In genomic region chr19:30064776-30065494, GRCh38 we compare ENCODE assay signal across 22 cellular contexts.
DNase-seq lines count a peak whose midpoint lies in the region; TF ChIP-seq lines count a peak whose summit lies in the region.
"Had no signal": no experiment of that assay in that cellular context is flagged by ENCODE, and none has a peak within 500 bp of the region (broad histone marks: within the 10 kb centered on the region; RNA-seq: fewer than 3 reads in every experiment).

No MANE protein-coding gene starts in this region.

- CTCF ChIA-PET in RWPE1 (lab: Yijun Ruan, JAX) = interaction anchor here (0.6 kb wide), 1 partner anchor 18 kb away, joined by 3 read pairs; no protein-coding TSS in a partner anchor

- H3K36me3 Mint-ChIP-seq in neural crest cell (ENCODE audit: low read depth) (no peaks in the 10 kb centered on the region), neural progenitor cell (no peaks in the 10 kb centered on the region)
- H3K36me3 Mint-ChIP-seq: activated naive CD4-positive, alpha-beta T cell treated with anti-CD3 and anti-CD28 coated beads, Interleukin-2, amount 50 U/mL, for 72 hours had no signal

- H3K9ac ChIP-seq in neural progenitor cell = no peak overlapping the region

- peaks cover 8% of the 10 kb centered on the region for H3F3A ChIP-seq in neural progenitor cell (ENCODE audit: low read depth)

- H3K27ac Mint-ChIP-seq in neural crest cell (ENCODE audit: unreplicated experiment) (peak overlapping the region; percentile 75), neural progenitor cell (no peak overlapping the region)
- H3K27ac Mint-ChIP-seq: activated CD4-positive, alpha-beta T cell treated with anti-CD3 and anti-CD28 coated beads, Interleukin-2, amount 10 ng/mL, durations not matched to agents 24 days and 14 days; activated naive CD4-positive, alpha-beta T cell treated with anti-CD3 and anti-CD28 coated beads, Interleukin-2, amount 50 U/mL, for 72 hours; activated T-helper 2 cell treated with anti-CD3 and anti-CD28 coated beads, Interferon-gamma antibody, Interleukin-2, Interleukin-4, amounts not matched to agents 10 μg/mL and 5 μg/mL and 100 μg/mL, durations not matched to agents 14 hours and 24 hours and 36 hours; memory B cell had no signal

- no peaks in the 10 kb centered on the region for H4K20me1 ChIP-seq in neural progenitor cell (ENCODE audit: low read depth)

- DNase-seq in 8988T = peak; percentile 18
- DNase-seq in D341Med (ENCODE audit: low spot score) = peak; percentile 33
- peak in 3 of 10 donors; percentile 9 to 27 (median 22) for DNase-seq in dorsolateral prefrontal cortex
- no peak for DNase-seq in neural crest cell (ENCODE audit: low read depth, low spot score)
- no peak for DNase-seq in activated naive CD4-positive, alpha-beta T cell treated with Interleukin-2 at 50 U/mL for 16 hours
- no peak for DNase-seq in RWPE1 (ENCODE audit: low spot score)
- DNase-seq in neural progenitor cell (ENCODE audit: low spot score) = no peak
- DNase-seq: activated CD4-positive, alpha-beta T cell treated with anti-CD3 and anti-CD28 coated beads, Interleukin-2, amount 10 ng/mL, durations not matched to agents 24 days and 14 days; Calu3; foreskin keratinocyte; KG1; NCI-H1436; occipital lobe; stimulated activated CD4-positive, alpha-beta T cell treated with anti-CD3 and anti-CD28 coated beads, Interleukin-1b, Interleukin-23, amount 100 ng/mL, for 48 hours; trophoblast cell had no signal

- no peaks in the 10 kb centered on the region for H3K79me2 ChIP-seq in neural progenitor cell (ENCODE audit: low read depth)

- H3K9me3 ChIP-seq in neural progenitor cell (ENCODE audit: low read depth) = no peaks in the 10 kb centered on the region
- H3K9me3 ChIP-seq: esophagus muscularis mucosa had no signal

- H3K36me3 ChIP-seq in neural progenitor cell = no peaks in the 10 kb centered on the region
- H3K36me3 ChIP-seq: esophagus muscularis mucosa had no signal

- intact Hi-C loops in dorsolateral prefrontal cortex (cut with DNase I) = no loop called here

- H2AFZ ChIP-seq in neural progenitor cell (replicated peaks) = no peak overlapping the region

- H3K27ac ChIP-seq in dorsolateral prefrontal cortex (peak overlapping the region in 16 of 59 donors; percentile 2 to 69 (median 44)), RWPE1 (no peak overlapping the region), neural progenitor cell (no peak overlapping the region)
- H3K27ac ChIP-seq: C4-2B, coronary artery, esophagus muscularis mucosa, foreskin keratinocyte, skin epidermis had no signal

- TF ChIP-seq CTCF in dorsolateral prefrontal cortex (IDR thresholded peaks at IDR 0.05 in 54 of 56, conservative IDR thresholded peaks at IDR 0.05 in 2 of 56; ENCODE audit: low read depth in 1 of 56, partially characterized antibody in 56 of 56) = no peak
- no peak for TF ChIP-seq CTCF in neural crest cell (conservative IDR thresholded peaks at IDR 0.05)
- TF ChIP-seq CTCF in RWPE1 (conservative IDR thresholded peaks at IDR 0.05; ENCODE audit: low read depth) = no peak
- TF ChIP-seq CTCF in neural progenitor cell (IDR thresholded peaks at IDR 0.05) = no peak

- H3K4me2 ChIP-seq in neural progenitor cell = no peak overlapping the region

- H3K4me3 ChIP-seq in dorsolateral prefrontal cortex = peak overlapping the region in 42 of 59 donors; percentile 1 to 49 (median 28)
- H3K4me3 ChIP-seq in neural progenitor cell = no peak overlapping the region
- H3K4me3 ChIP-seq: coronary artery, esophagus muscularis mucosa, skin epidermis had no signal

- POLR2A ChIA-PET in RWPE1 (lab: Yijun Ruan, JAX; ENCODE audit: low non-redundant PET) = no interaction called here

- H3K27me3 ChIP-seq in dorsolateral prefrontal cortex = peaks cover 0 to 3% (median 0%) of the 10 kb centered on the region in 45 donors
- no peaks in the 10 kb centered on the region for H3K27me3 ChIP-seq in neural progenitor cell
- H3K27me3 ChIP-seq: foreskin keratinocyte had no signal

- H3K4me3 Mint-ChIP-seq in neural crest cell (no peak overlapping the region), neural progenitor cell (no peak overlapping the region)
- H3K4me3 Mint-ChIP-seq: activated CD4-positive, alpha-beta T cell treated with anti-CD3 and anti-CD28 coated beads, Interleukin-2, amount 10 ng/mL, durations not matched to agents 24 days and 14 days; memory B cell had no signal

- no peaks in the 10 kb centered on the region for H3K27me3 Mint-ChIP-seq in neural crest cell (ENCODE audit: low read depth)
- peaks cover 21% of the 10 kb centered on the region for H3K27me3 Mint-ChIP-seq in neural progenitor cell (ENCODE audit: insufficient read depth, low read depth)
- H3K27me3 Mint-ChIP-seq: activated CD4-positive, alpha-beta T cell treated with anti-CD3 and anti-CD28 coated beads, Interleukin-2, amount 10 ng/mL, durations not matched to agents 24 days and 14 days had no signal

- peaks cover 10% of the 10 kb centered on the region for H3K9me3 Mint-ChIP-seq in neural crest cell
- H3K9me3 Mint-ChIP-seq in neural progenitor cell = peaks cover 8% of the 10 kb centered on the region
- H3K9me3 Mint-ChIP-seq: activated CD4-positive, alpha-beta T cell treated with anti-CD3 and anti-CD28 coated beads, Interleukin-2, amount 10 ng/mL, durations not matched to agents 24 days and 14 days; activated T-helper 2 cell treated with anti-CD3 and anti-CD28 coated beads, Interferon-gamma antibody, Interleukin-2, Interleukin-4, amounts not matched to agents 10 μg/mL and 5 μg/mL and 100 μg/mL, durations not matched to agents 14 hours and 24 hours and 36 hours had no signal

- H3K4me1 Mint-ChIP-seq in neural crest cell = peaks cover 9% of the 10 kb centered on the region
- H3K4me1 Mint-ChIP-seq in neural progenitor cell = peaks cover 10% of the 10 kb centered on the region
- H3K4me1 Mint-ChIP-seq: activated CD4-positive, alpha-beta T cell treated with anti-CD3 and anti-CD28 coated beads, Interleukin-2, amount 10 ng/mL, durations not matched to agents 24 days and 14 days had no signal

- peaks cover 19% of the 10 kb centered on the region for H3K4me1 ChIP-seq in neural progenitor cell
- H3K4me1 ChIP-seq: esophagus muscularis mucosa, foreskin keratinocyte had no signal

Comparison
In these comparisons a context has a peak if more than half of its experiments do, and no peak if none do; other contexts are left out.
1. DNase-seq: peak in 8988T (single experiment) and D341Med (single experiment); none in neural crest cell (single experiment), activated naive CD4-positive, alpha-beta T cell treated with Interleukin-2 at 50 U/mL for 16 hours (single experiment), RWPE1 (single experiment) and neural progenitor cell (single experiment).